Comparison of ENCODE assay signal across 8 cellular contexts in the genomic region with DNA sequence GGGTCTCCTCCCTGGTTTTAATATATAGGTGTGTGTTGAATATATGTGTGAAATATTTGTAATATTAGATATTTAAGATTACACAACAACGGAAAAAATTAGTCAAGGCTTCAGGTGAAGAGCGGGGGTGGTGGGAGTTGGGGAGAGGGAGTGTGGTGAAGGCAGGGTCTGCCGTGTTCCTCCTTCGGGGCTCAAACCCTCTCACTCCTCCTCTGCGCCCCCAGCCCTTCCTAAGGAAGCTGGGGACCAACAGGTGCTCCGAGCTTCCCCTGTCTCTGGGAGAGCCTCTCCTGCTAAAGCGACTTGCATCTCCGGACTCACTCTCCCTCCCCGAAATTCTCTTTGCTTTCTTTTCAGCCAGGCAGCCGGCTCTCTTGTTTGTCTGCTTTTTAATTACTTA. TPM values are rescaled to one million over a fixed set of nuclear protein-coding genes. Genes with fewer than 3 reads are reported as not detected.
DNase-seq lines count a peak whose midpoint lies in the region; ATAC-seq and TF ChIP-seq lines count a peak whose summit lies in the region.

No MANE protein-coding gene starts in this region.

- DNase-seq in Caco-2 (peak in 1 of 2 experiments; percentile 43), NCI-H128 (lab: John Stamatoyannopoulos, UW; ENCODE audit: unreplicated experiment) (peak; percentile 48), epithelial cell of esophagus (ENCODE audit: low read depth) (no peak), osteoblast (ENCODE audit: insufficient read length, low spot score, missing footprints) (no peak), SKM-1 (lab: John Stamatoyannopoulos, UW; ENCODE audit: unreplicated experiment) (no peak), HCEC 1CT (no peak), activated gamma-delta T cell (lab: John Stamatoyannopoulos, UW) (no peak)

- H3K9me3 Mint-ChIP-seq in Caco-2 (ENCODE audit: unreplicated experiment), result no peaks in the 10 kb centered on the region

- CTCF ChIA-PET in Caco-2 (lab: Charles Lee), result interaction anchor here (0.7 to 2.6 kb wide), 14 partner anchors 9 to 731 kb away, joined by 3 to 26 read pairs (median 5); no protein-coding TSS in a partner anchor

- H3K4me3 ChIP-seq in Caco-2 (ENCODE audit: low read depth, low read length), result peak overlapping the region; percentile 51
- H3K4me3 ChIP-seq in epithelial cell of esophagus (ENCODE audit: low read length), result peak overlapping the region; percentile 51
- H3K4me3 ChIP-seq in osteoblast (ENCODE audit: insufficient read depth, low read length), result no peak overlapping the region

- H3K27me3 Mint-ChIP-seq in Caco-2 (ENCODE audit: insufficient read depth, unreplicated experiment), result no peaks in the 10 kb centered on the region

- intact Hi-C loops in Caco-2 (cut with micrococcal nuclease; ENCODE audit: unreplicated experiment), result loop anchor here (2.0 to 10.0 kb wide), 5 partner anchors 36 to 770 kb away; no protein-coding TSS in a partner anchor

- no peak overlapping the region for H3K27ac ChIP-seq in osteoblast (ENCODE audit: low read depth, low read length)

- TF ChIP-seq CTCF in Caco-2 (IDR thresholded peaks at IDR 0.05; ENCODE audit: insufficient read depth in 1 of 2, low read depth in 1 of 2, low read length in 1 of 2, severe bottlenecking in 1 of 2, unreplicated experiment in 1 of 2) (no peak), epithelial cell of esophagus (IDR thresholded peaks at IDR 0.05; ENCODE audit: insufficient read depth, low read depth, low read length, missing control alignments) (no peak), osteoblast (IDR thresholded peaks at IDR 0.05; ENCODE audit: extremely low read depth, low read depth, low read length) (no peak)

- H3K9me3 ChIP-seq in Caco-2, result no peaks in the 10 kb centered on the region
- no peaks in the 10 kb centered on the region for H3K9me3 ChIP-seq in osteoblast (ENCODE audit: low read depth, low read length)

- no peak for TF ChIP-seq POLR2A in GM18505 (IDR thresholded peaks at IDR 0.05; ENCODE audit: borderline replicate concordance, extremely low read depth, insufficient read depth, insufficient read length)

- no peak for ATAC-seq in GM18505 (IDR thresholded peaks at IDR 0.05; ENCODE audit: unreplicated experiment)

- H3K4me1 ChIP-seq in Caco-2 (peaks cover 18% of the 10 kb centered on the region), osteoblast (ENCODE audit: insufficient read depth, low read length) (peaks cover 6% of the 10 kb centered on the region)

- peak overlapping the region; percentile 90 for H3K27ac Mint-ChIP-seq in Caco-2 (ENCODE audit: unreplicated experiment)

- no peaks in the 10 kb centered on the region for H3K4me1 Mint-ChIP-seq in Caco-2 (ENCODE audit: low read depth, unreplicated experiment)

- H3K4me2 ChIP-seq in osteoblast (ENCODE audit: insufficient read depth, low read length), result peak overlapping the region; percentile 86

- H4K20me1 ChIP-seq in osteoblast (ENCODE audit: insufficient read depth, low read length), result no peaks in the 10 kb centered on the region

- peaks cover 18% of the 10 kb centered on the region for H3K36me3 Mint-ChIP-seq in Caco-2 (ENCODE audit: insufficient read depth, unreplicated experiment)

- TSS peak; percentile 91 for BruUV-seq in Caco-2 (replicated peaks; lab: Mats Ljungman, UMichigan)

- POLR2A ChIA-PET in Caco-2 (lab: Charles Lee), result interaction anchor here (0.9 to 1.3 kb wide), 5 partner anchors 16 to 37 kb away, joined by 3 to 15 read pairs (median 5); no protein-coding TSS in a partner anchor

- peak overlapping the region; percentile 88 for H2AFZ ChIP-seq in osteoblast (ENCODE audit: low read length)

- H3K36me3 ChIP-seq in Caco-2 (ENCODE audit: control insufficient read depth, insufficient read depth, low read length) (no peaks in the 10 kb centered on the region), osteoblast (ENCODE audit: insufficient read depth, low read length) (no peaks in the 10 kb centered on the region)

- no peaks in the 10 kb centered on the region for H3K79me2 ChIP-seq in osteoblast (ENCODE audit: insufficient read depth, low read length)

- no peak overlapping the region for H3K4me3 Mint-ChIP-seq in Caco-2 (ENCODE audit: unreplicated experiment)

- H3K27me3 ChIP-seq in Caco-2 (replicated peaks; ENCODE audit: control insufficient read depth, insufficient read depth, low read length) (no peaks in the 10 kb centered on the region; the same call in 1 of the 2 replicates), osteoblast (ENCODE audit: insufficient read depth, low read length) (peaks cover 51% of the 10 kb centered on the region)

RNA-seq across cellular contexts. Expression of a gene that starts 0.9 kb away (rescaled TPM):
- total RNA-seq in Caco-2 (2022) (440 and 534 TPM in 2 replicates), osteoblast (71.6 and 86.5 TPM in 2 replicates)
